19 cellular contexts compared by ENCODE assay signal in genomic region chr2:4247796-4248195, GRCh38.
"Had no signal": no experiment of that assay in that cellular context is flagged by ENCODE, and none has a peak within 500 bp of the region (broad histone marks: within the 10 kb centered on the region; RNA-seq: fewer than 3 reads in every experiment).

No MANE protein-coding gene starts in this region.

- DNase-seq: KBM-7, MV-4-11, NCI-H1048, NCI-H1105 treated with DMSO at 0.1 percent for 48 hours, NCI-H1417 treated with DMSO at 0.1 percent for 48 hours, NCI-H146, NCI-H1694 treated with DMSO at 0.1 percent for 48 hours, NCI-H1930, NCI-H2081, NCI-H2107, NCI-H2227 treated with DMSO at 0.1 percent for 48 hours, NCI-H524, NCI-H526 treated with DMSO at 0.1 percent for 48 hours, NCI-H774, SHP77 had no signal

- H3K27ac ChIP-seq: HL-60, RWPE1 had no signal

- ATAC-seq: Panc1, SK-N-SH treated with all-trans-retinoic acid at 6 μM for 48 hours had no signal
